In the genomic region with DNA sequence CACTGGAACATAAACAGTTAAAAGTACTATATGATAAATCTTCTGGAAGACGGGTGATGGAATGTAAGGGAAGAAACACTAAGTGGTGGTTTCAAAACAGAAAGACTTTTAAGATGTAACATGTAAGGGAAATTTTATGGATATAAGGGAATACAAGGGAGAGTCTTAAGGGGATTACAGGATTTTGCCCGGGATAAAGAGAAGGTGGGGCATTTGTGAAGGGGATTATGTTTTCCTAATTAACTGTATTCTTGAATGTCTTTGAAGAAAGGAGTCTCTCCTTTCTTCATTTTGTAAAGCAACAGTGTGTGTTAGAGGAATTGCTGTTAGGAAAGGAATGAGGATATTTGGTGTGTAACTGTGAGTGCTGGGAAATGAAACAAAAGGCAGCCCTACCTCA, we compare ENCODE assay signal across 34 cellular contexts.
"Had no signal": no experiment of that assay in that cellular context is flagged by ENCODE, and none has a peak within 500 bp of the region (broad histone marks: within the 10 kb centered on the region; RNA-seq: fewer than 3 reads in every experiment).

No MANE protein-coding gene starts in this region.

- H3K36me3 Mint-ChIP-seq: activated naive CD8-positive, alpha-beta T cell had no signal

- H3K27ac Mint-ChIP-seq: activated B cell treated with CpG ODN at 0.5 μM for 24 hours; activated CD8-positive, alpha-beta T cell treated with anti-CD3 and anti-CD28 coated beads for 36 hours; activated naive CD8-positive, alpha-beta T cell; activated T-helper 17 cell treated with anti-CD3 and anti-CD28 coated beads, Interleukin-2, amount 50 U/mL, for 72 hours; dendritic cell treated with granulocyte-macrophage colony-stimulating factor and Interleukin-4, amounts not matched to agents 40 ng/mL and 50 ng/mL, for 4 days; T-helper 2 cell treated with Interferon-gamma antibody and Interleukin-4, amounts not matched to agents 5 μg/mL and 100 μg/mL, for 36 hours had no signal

- H3K4me3 Mint-ChIP-seq: activated B cell treated with CpG ODN at 0.5 μM for 24 hours; activated CD8-positive, alpha-beta T cell treated with anti-CD3 and anti-CD28 coated beads for 36 hours; activated naive CD8-positive, alpha-beta T cell; activated T-cell treated with anti-CD3 and anti-CD28 coated beads, Interleukin-2, amount 50 U/mL, for 4 hours; activated T-helper 17 cell treated with anti-CD3 and anti-CD28 coated beads, Interleukin-2, amount 50 U/mL, for 72 hours; central memory CD8-positive, alpha-beta T cell; dendritic cell treated with granulocyte-macrophage colony-stimulating factor and Interleukin-4, amounts not matched to agents 40 ng/mL and 50 ng/mL, for 4 days; effector memory CD8-positive, alpha-beta T cell; T-helper 2 cell treated with Interferon-gamma antibody and Interleukin-4, amounts not matched to agents 5 μg/mL and 100 μg/mL, for 36 hours had no signal

- DNase-seq: activated B cell treated with CpG ODN at 0.5 μM for 24 hours; activated CD4-positive, alpha-beta T cell treated with anti-CD3 and anti-CD28 coated beads for 48 hours; activated CD4-positive, alpha-beta T cell treated with anti-CD3 and anti-CD28 coated beads, Interleukin-2, amount 50 U/mL, for 1 hour; activated CD4-positive, alpha-beta T cell treated with anti-CD3 and anti-CD28 coated beads, Interleukin-2, amount 50 U/mL, for 48 hours; activated CD8-positive, alpha-beta memory T cell treated with anti-CD3 and anti-CD28 coated beads for 24 hours; activated CD8-positive, alpha-beta T cell treated with anti-CD3 and anti-CD28 coated beads for 36 hours; activated effector memory CD4-positive, alpha-beta T cell treated with Interleukin-2 at 50 U/mL for 16 hours; activated gamma-delta T cell treated with Interleukin-2 at 50 U/mL for 16 hours; activated naive CD4-positive, alpha-beta T cell treated with anti-CD3 and anti-CD28 coated beads, Interleukin-2, amount 50 U/mL, for 16 hours; activated naive CD4-positive, alpha-beta T cell treated with Interleukin-2 at 50 U/mL for 16 hours; activated T-cell treated with anti-CD3 and anti-CD28 coated beads, Interleukin-2, amount 50 U/mL, for 4 hours; amniotic stem cell; anterior cingulate cortex; brain microvascular endothelial cell; dorsolateral prefrontal cortex; effector CD4-positive, alpha-beta T cell; effector memory CD8-positive, alpha-beta T cell; erythroblast; foreskin keratinocyte; gastrocnemius medialis; glutamatergic neuron; heart left ventricle; T1000; WERI-Rb-1 had no signal

- H3K9me3 ChIP-seq: esophagus muscularis mucosa, gastrocnemius medialis, heart left ventricle had no signal

- H3K27me3 ChIP-seq: brain microvascular endothelial cell, dorsolateral prefrontal cortex, esophagus muscularis mucosa, gastrocnemius medialis, heart left ventricle had no signal

- H3K27ac ChIP-seq: brain microvascular endothelial cell, coronary artery, dorsolateral prefrontal cortex, esophagus muscularis mucosa, foreskin keratinocyte, gastrocnemius medialis, heart left ventricle, WERI-Rb-1 had no signal

- H3K9me3 Mint-ChIP-seq: activated B cell treated with CpG ODN at 0.5 μM for 24 hours; activated CD8-positive, alpha-beta T cell treated with anti-CD3 and anti-CD28 coated beads for 36 hours; activated T-cell treated with anti-CD3 and anti-CD28 coated beads, Interleukin-2, amount 50 U/mL, for 4 hours; activated T-helper 17 cell treated with anti-CD3 and anti-CD28 coated beads, Interleukin-2, amount 50 U/mL, for 72 hours; central memory CD8-positive, alpha-beta T cell; dendritic cell treated with granulocyte-macrophage colony-stimulating factor and Interleukin-4, amounts not matched to agents 40 ng/mL and 50 ng/mL, for 4 days; effector memory CD8-positive, alpha-beta T cell; T-helper 2 cell treated with Interferon-gamma antibody and Interleukin-4, amounts not matched to agents 5 μg/mL and 100 μg/mL, for 36 hours had no signal

- H3K36me3 ChIP-seq: brain microvascular endothelial cell, esophagus muscularis mucosa, gastrocnemius medialis, heart left ventricle, WERI-Rb-1 had no signal

- H3K27me3 Mint-ChIP-seq: activated B cell treated with CpG ODN at 0.5 μM for 24 hours; activated CD8-positive, alpha-beta T cell treated with anti-CD3 and anti-CD28 coated beads for 36 hours; activated naive CD8-positive, alpha-beta T cell; activated T-helper 17 cell treated with anti-CD3 and anti-CD28 coated beads, Interleukin-2, amount 50 U/mL, for 72 hours; central memory CD8-positive, alpha-beta T cell; dendritic cell treated with granulocyte-macrophage colony-stimulating factor and Interleukin-4, amounts not matched to agents 40 ng/mL and 50 ng/mL, for 4 days had no signal

- H3K4me3 ChIP-seq: coronary artery, dorsolateral prefrontal cortex, esophagus muscularis mucosa, gastrocnemius medialis, heart left ventricle had no signal

- FAIRE-seq: astrocyte, bronchial epithelial cell had no signal

- ATAC-seq: activated CD4-positive, CD25-positive, alpha-beta regulatory T cell treated with anti-CD3 and anti-CD28 coated beads, Interleukin-2, amount 50 U/mL, for 24 hours; activated CD8-positive, alpha-beta T cell treated with anti-CD3 and anti-CD28 coated beads for 36 hours; activated T-cell treated with anti-CD3 and anti-CD28 coated beads, Interleukin-2, amount 50 U/mL, for 4 hours; activated T-helper 17 cell treated with anti-CD3 and anti-CD28 coated beads, Interleukin-2, amount 50 U/mL, for 72 hours; effector memory CD8-positive, alpha-beta T cell; foreskin keratinocyte; gastrocnemius medialis; heart left ventricle had no signal

- H3K4me1 ChIP-seq: foreskin keratinocyte, gastrocnemius medialis, heart left ventricle had no signal
